ENCODE assay signal across 8 cellular contexts in the genomic region with DNA sequence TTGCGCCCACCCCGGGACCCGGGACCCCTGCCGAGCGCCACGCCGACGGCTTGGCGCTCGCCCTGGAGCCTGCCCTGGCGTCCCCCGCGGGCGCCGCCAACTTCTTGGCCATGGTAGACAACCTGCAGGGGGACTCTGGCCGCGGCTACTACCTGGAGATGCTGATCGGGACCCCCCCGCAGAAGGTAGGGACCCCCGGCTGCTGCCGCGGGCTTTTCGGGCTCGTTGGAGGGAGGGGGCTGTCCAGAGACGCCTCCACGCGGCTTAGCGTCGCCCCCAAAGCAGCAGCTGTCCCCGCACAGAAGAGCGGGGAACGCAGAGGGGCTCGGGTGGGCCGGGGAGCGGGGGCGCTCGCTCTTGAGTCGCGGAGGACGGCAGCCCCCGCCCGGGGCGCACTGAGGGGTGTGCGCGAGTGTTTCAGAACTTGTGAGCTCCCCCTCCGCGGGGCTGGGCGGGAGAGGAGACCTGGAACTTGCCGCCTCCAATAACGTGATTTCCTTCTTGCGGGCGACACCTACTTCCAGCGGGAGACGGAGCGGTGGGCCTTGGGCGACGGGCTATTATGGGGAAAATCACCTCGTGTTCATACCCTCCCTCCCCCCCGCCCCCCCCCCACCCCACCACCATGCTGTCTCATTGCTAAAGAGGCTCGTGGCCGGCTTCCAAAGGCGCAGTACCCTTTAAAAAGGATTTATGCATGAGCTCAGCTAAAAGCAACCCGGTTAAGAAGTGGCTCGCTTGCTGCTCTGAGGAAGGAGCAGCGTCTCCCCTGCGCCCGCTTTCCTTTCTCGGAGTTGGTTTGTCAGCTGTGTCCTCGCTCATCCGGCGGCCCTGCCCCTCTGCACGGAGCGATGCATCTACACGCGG. TPM values are rescaled to one million over a fixed set of nuclear protein-coding genes. Genes with fewer than 3 reads are reported as not detected.
A peak's percentile ranks its signal among the peaks of the same experiment; 100 is the strongest.
DNase-seq lines count a peak whose midpoint lies in the region; ATAC-seq and TF ChIP-seq lines count a peak whose summit lies in the region.

No MANE protein-coding gene starts in this region.

- TF ChIP-seq POLR2A in sigmoid colon (IDR thresholded peaks at IDR 0.05) = peak in 1 of 2 donors; percentile 35

- H3K4me1 ChIP-seq in iPS-20b (ENCODE audit: insufficient read depth, low read length) (peaks cover 7% of the 10 kb centered on the region; the same call in 1 of the 2 replicates), sigmoid colon (peaks cover 0 to 30% (median 27%) of the 10 kb centered on the region in 4 donors)

- H3K27ac Mint-ChIP-seq in MCF 10A (ENCODE audit: low read depth, unreplicated experiment) = peak overlapping the region; percentile 58

- ATAC-seq in HG03571 (IDR thresholded peaks at IDR 0.05; ENCODE audit: unreplicated experiment) = no peak

- no peak for TF ChIP-seq CTCF in MCF 10A (IDR thresholded peaks at IDR 0.05; ENCODE audit: unreplicated experiment)
- TF ChIP-seq CTCF in sigmoid colon (IDR thresholded peaks at IDR 0.05) = no peak

- intact Hi-C loops in MCF 10A (cut with micrococcal nuclease) (loop anchor here (5.0 to 10.0 kb wide), 3 partner anchors 89 to 596 kb away; partner anchors contain the start of gene RIPK4), sigmoid colon (cut with DNase I) (loop anchor here (2.0 to 5.0 kb wide), 3 partner anchors 38 to 1296 kb away; partner anchors contain the start of gene MX1)

- no peak overlapping the region for H3K9ac ChIP-seq in iPS-20b (ENCODE audit: low read depth, low read length)

- WGBS in sigmoid colon, 2 donors = 0 to 1% methylated on average over 75 of the region's 75 CpGs

- H3K36me3 ChIP-seq in iPS-20b (ENCODE audit: insufficient read depth, low read depth, low read length) (no peaks in the 10 kb centered on the region), sigmoid colon (no peaks in the 10 kb centered on the region)

- H3K27ac ChIP-seq in iPS-20b (ENCODE audit: low read length) (no peak overlapping the region), sigmoid colon (peak overlapping the region; percentile 93 to 98 (median 95))

- CTCF ChIA-PET in MCF 10A (lab: Yijun Ruan, JAX) = interaction anchor here (0.5 to 3.7 kb wide), 12 partner anchors 9 to 1481 kb away, joined by 3 to 17 read pairs (median 4); no protein-coding TSS in a partner anchor

- H3K4me1 Mint-ChIP-seq in MCF 10A (ENCODE audit: insufficient read depth, unreplicated experiment) = peaks cover 39% of the 10 kb centered on the region

- peak overlapping the region; percentile 70 for H3K4me3 ChIP-seq in iPS-20b (ENCODE audit: low read length)
- peak overlapping the region; percentile 61 to 95 (median 84) for H3K4me3 ChIP-seq in sigmoid colon

- no peak for TF ChIP-seq EP300 in sigmoid colon (IDR thresholded peaks at IDR 0.05)

- no peaks in the 10 kb centered on the region for H3K36me3 Mint-ChIP-seq in MCF 10A (ENCODE audit: insufficient read depth, unreplicated experiment)

- H3K4me3 Mint-ChIP-seq in MCF 10A (ENCODE audit: unreplicated experiment) = peak overlapping the region; percentile 83

- DNase-seq in NCI-H524 (lab: John Stamatoyannopoulos, UW) (peak; percentile 7 to 62), NCI-H524 treated with DMSO at 0.1 percent for 48 hours (lab: John Stamatoyannopoulos, UW) (no peak), NCI-H345 treated with DMSO at 0.1 percent for 48 hours (lab: John Stamatoyannopoulos, UW; ENCODE audit: unreplicated experiment) (peak; percentile 74), MCF 10A (ENCODE audit: unreplicated experiment) (peak; percentile 52), sigmoid colon (peak; percentile 90)
- no peak for DNase-seq in effector CD4-positive, alpha-beta T cell

- H3K27me3 Mint-ChIP-seq in MCF 10A (ENCODE audit: insufficient read depth, unreplicated experiment) = no peaks in the 10 kb centered on the region

- H3K9me3 Mint-ChIP-seq in MCF 10A (ENCODE audit: unreplicated experiment) = no peaks in the 10 kb centered on the region

- POLR2A ChIA-PET in MCF 10A (lab: Yijun Ruan, JAX) = interaction anchor here (0.6 to 2.5 kb wide), 7 partner anchors 14 to 943 kb away, joined by 3 to 8 read pairs (median 3); partner anchors contain the start of gene PRDM15

- BruUV-seq in MCF 10A (replicated peaks; lab: Mats Ljungman, UMichigan) = no TSS peak

- peaks cover 58% of the 10 kb centered on the region for H3K27me3 ChIP-seq in iPS-20b (ENCODE audit: insufficient read depth, low read length)
- no peaks in the 10 kb centered on the region for H3K27me3 ChIP-seq in sigmoid colon

- H3K9me3 ChIP-seq in iPS-20b (ENCODE audit: insufficient read depth, low read depth, low read length) (no peaks in the 10 kb centered on the region), sigmoid colon (no peaks in the 10 kb centered on the region)

RNA-seq across cellular contexts. Expression of gene BACE2, which starts 0.7 kb away (rescaled TPM):
- total RNA-seq in MCF 10A (2022) = 21.3 and 22.0 TPM in 2 replicates
- total RNA-seq in sigmoid colon = 100 to 1,000 TPM in 1 of 4 donors, 10 to 100 TPM in 3; 52.1 to 204 (median 53.1) TPM
- 10 to 100 TPM; 12.0 to 71.6 (median 13.2) TPM for polyA plus RNA-seq in sigmoid colon

Comparison
In these comparisons a context has a peak if more than half of its experiments do, and no peak if none do; other contexts are left out.
1. DNase-seq: peak in NCI-H524 (2 of 2), NCI-H345 treated with DMSO at 0.1 percent for 48 hours (single experiment), MCF 10A (single experiment) and sigmoid colon (single experiment); none in NCI-H524 treated with DMSO at 0.1 percent for 48 hours (single experiment) and effector CD4-positive, alpha-beta T cell (single experiment).